Comparison of ENCODE assay signal across 23 cellular contexts in the genomic region with DNA sequence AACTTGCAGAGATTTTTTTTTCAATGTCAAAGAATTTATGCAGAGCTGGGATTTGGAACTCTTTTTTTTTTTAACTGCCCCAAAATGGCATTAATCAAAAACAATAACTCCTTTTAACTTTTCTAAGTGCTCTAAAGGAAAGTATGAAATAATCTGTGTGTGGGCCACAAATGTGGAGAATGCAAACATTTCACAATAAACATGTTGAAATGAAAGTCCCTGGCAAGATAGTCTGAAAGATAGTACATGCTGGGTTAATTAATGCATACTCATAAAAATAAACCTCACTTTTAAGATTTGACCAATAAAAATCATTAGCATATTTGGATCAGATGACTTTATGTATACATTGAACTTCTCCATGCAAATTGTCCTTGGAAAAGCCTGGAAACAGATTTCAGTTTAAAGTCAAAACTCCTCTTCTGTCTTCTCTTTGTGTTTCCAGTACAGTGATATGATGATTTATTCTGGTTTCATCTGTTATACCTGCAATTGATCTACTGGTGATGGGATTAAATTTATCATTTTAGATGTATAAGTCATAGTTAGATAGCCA. TPM values are rescaled to one million over a fixed set of nuclear protein-coding genes. Genes with fewer than 3 reads are reported as not detected.
"Had no signal": no experiment of that assay in that cellular context is flagged by ENCODE, and none has a peak within 500 bp of the region (broad histone marks: within the 10 kb centered on the region; RNA-seq: fewer than 3 reads in every experiment).

No MANE protein-coding gene starts in this region.

- H3K27ac Mint-ChIP-seq: activated CD4-positive, alpha-beta memory T cell treated with anti-CD3 and anti-CD28 coated beads, Interleukin-2, amount 10 ng/mL, durations not matched to agents 7 days and 5 days; activated naive CD8-positive, alpha-beta T cell treated with anti-CD3 and anti-CD28 coated beads, Interleukin-2, amount 50 U/mL, for 24 hours; immature natural killer cell; naive B cell; stimulated activated memory B cell treated with anti-CD40 and anti-IgM and Interleukin-4, amounts not matched to agents 10 μg/mL and 1 μg/mL and 100 μg/mL, for 72 hours had no signal

- H3K27me3 ChIP-seq: body of pancreas, foreskin keratinocyte, right lobe of liver, uterus had no signal

- H3K27me3 Mint-ChIP-seq: activated CD4-positive, alpha-beta memory T cell treated with anti-CD3 and anti-CD28 coated beads, Interleukin-2, amount 10 ng/mL, durations not matched to agents 7 days and 5 days; activated naive CD8-positive, alpha-beta T cell treated with anti-CD3 and anti-CD28 coated beads, Interleukin-2, amount 50 U/mL, for 24 hours; naive B cell; stimulated activated memory B cell treated with anti-CD40 and anti-IgM and Interleukin-4, amounts not matched to agents 10 μg/mL and 1 μg/mL and 100 μg/mL, for 72 hours had no signal

- H3K9me3 ChIP-seq: body of pancreas, lower lobe of right lung, right lobe of liver, stomach, uterus had no signal

- H3K4me3 Mint-ChIP-seq: activated CD4-positive, alpha-beta memory T cell treated with anti-CD3 and anti-CD28 coated beads, Interleukin-2, amount 10 ng/mL, durations not matched to agents 7 days and 5 days; activated naive CD8-positive, alpha-beta T cell treated with anti-CD3 and anti-CD28 coated beads, Interleukin-2, amount 50 U/mL, for 24 hours; immature natural killer cell; neural crest cell; stimulated activated memory B cell treated with anti-CD40 and anti-IgM and Interleukin-4, amounts not matched to agents 10 μg/mL and 1 μg/mL and 100 μg/mL, for 72 hours had no signal

- DNase-seq: activated CD4-positive, alpha-beta memory T cell treated with anti-CD3 and anti-CD28 coated beads, Interleukin-2, amount 10 ng/mL, durations not matched to agents 7 days and 5 days; activated CD4-positive, alpha-beta T cell treated with anti-CD3 and anti-CD28 coated beads for 4 hours; activated CD4-positive, CD25-positive, alpha-beta regulatory T cell; activated effector memory CD4-positive, alpha-beta T cell treated with anti-CD3 and anti-CD28 coated beads, Interleukin-2, amount 50 U/mL, for 16 hours; activated naive CD4-positive, alpha-beta T cell treated with anti-CD3 and anti-CD28 coated beads, Interleukin-2, amount 50 U/mL, for 16 hours; activated naive CD8-positive, alpha-beta T cell treated with anti-CD3 and anti-CD28 coated beads, Interleukin-2, amount 50 U/mL, for 24 hours; body of pancreas; effector CD4-positive, alpha-beta T cell; erythroblast; foreskin keratinocyte; immature natural killer cell; lower lobe of right lung; mesendoderm; naive B cell; posterior cingulate gyrus; right lobe of liver; stomach; uterus had no signal

- H3K27ac ChIP-seq: body of pancreas, foreskin keratinocyte, lower lobe of right lung, right lobe of liver, skin epidermis, stomach, uterus had no signal

- H3K4me1 ChIP-seq: body of pancreas, foreskin keratinocyte, lower lobe of right lung, right lobe of liver, uterus had no signal

- ATAC-seq: activated naive CD8-positive, alpha-beta T cell treated with anti-CD3 and anti-CD28 coated beads, Interleukin-2, amount 50 U/mL, for 24 hours; body of pancreas; foreskin keratinocyte; left lobe of liver; lower lobe of right lung; right lobe of liver; stimulated activated memory B cell treated with anti-CD40 and anti-IgM and Interleukin-4, amounts not matched to agents 10 μg/mL and 1 μg/mL and 100 μg/mL, for 72 hours had no signal

- H3K9me3 Mint-ChIP-seq: activated CD4-positive, alpha-beta memory T cell treated with anti-CD3 and anti-CD28 coated beads, Interleukin-2, amount 10 ng/mL, durations not matched to agents 7 days and 5 days; activated naive CD8-positive, alpha-beta T cell treated with anti-CD3 and anti-CD28 coated beads, Interleukin-2, amount 50 U/mL, for 24 hours; immature natural killer cell had no signal

- H3K4me1 Mint-ChIP-seq: activated CD4-positive, alpha-beta memory T cell treated with anti-CD3 and anti-CD28 coated beads, Interleukin-2, amount 10 ng/mL, durations not matched to agents 7 days and 5 days; activated naive CD8-positive, alpha-beta T cell treated with anti-CD3 and anti-CD28 coated beads, Interleukin-2, amount 50 U/mL, for 24 hours; immature natural killer cell; naive B cell; stimulated activated memory B cell treated with anti-CD40 and anti-IgM and Interleukin-4, amounts not matched to agents 10 μg/mL and 1 μg/mL and 100 μg/mL, for 72 hours had no signal

- H3K4me3 ChIP-seq: body of pancreas, lower lobe of right lung, right lobe of liver, skin epidermis, stomach, uterus had no signal

- H3K36me3 ChIP-seq: lower lobe of right lung, right lobe of liver, stomach, uterus had no signal

- H3K36me3 Mint-ChIP-seq: immature natural killer cell; naive B cell; stimulated activated memory B cell treated with anti-CD40 and anti-IgM and Interleukin-4, amounts not matched to agents 10 μg/mL and 1 μg/mL and 100 μg/mL, for 72 hours had no signal

RNA-seq across cellular contexts. Expression of gene ZNF536, which starts 30.5 kb away (rescaled TPM):
- total RNA-seq: activated CD4-positive, alpha-beta memory T cell treated with anti-CD3 and anti-CD28 coated beads, Interleukin-2, amount 10 ng/mL, durations not matched to agents 7 days and 5 days; body of pancreas; chondrocyte; foreskin keratinocyte; left lobe of liver had no signal
